ENCODE assay signal across 8 cellular contexts in genomic region chr16:88705746-88706287, GRCh38. TPM values are rescaled to one million over a fixed set of nuclear protein-coding genes. Genes with fewer than 3 reads are reported as not detected.
A peak's percentile ranks its signal among the peaks of the same experiment; 100 is the strongest.
DNase-seq lines count a peak whose midpoint lies in the region; ATAC-seq and TF ChIP-seq lines count a peak whose summit lies in the region.

No MANE protein-coding gene starts in this region.

- no peaks in the 10 kb centered on the region for H3K27me3 Mint-ChIP-seq in activated T-cell treated with anti-CD3 and anti-CD28 coated beads, Interleukin-2, amount 50 U/mL, for 72 hours (ENCODE audit: low read depth)

- no peaks in the 10 kb centered on the region for H3K27me3 ChIP-seq in AG04450 (ENCODE audit: control insufficient read depth, insufficient read depth, low read length)

- ATAC-seq in GM18907 (IDR thresholded peaks at IDR 0.05; ENCODE audit: unreplicated experiment) (peak; percentile 16), HG03354 (IDR thresholded peaks at IDR 0.05; ENCODE audit: poor library complexity, severe bottlenecking, unreplicated experiment) (peak; percentile 23), left ventricle myocardium superior (peak; percentile 19)
- ATAC-seq in activated T-cell treated with anti-CD3 and anti-CD28 coated beads, Interleukin-2, amount 50 U/mL, for 72 hours (replicated peaks in 1 of 2): peak; percentile 17 to 18

- in situ Hi-C loops in KBM-7 (cut with MboI; ENCODE audit: low pct_unique_long_range_greater_than_20kb, low sequenced_read_pairs): no loop called here

- H3K4me3 ChIP-seq in AG04450 (ENCODE audit: low read depth, low read length) (peak overlapping the region; percentile 63), skeletal muscle cell (ENCODE audit: low read depth, low read length) (peak overlapping the region; percentile 99)

- H3K9me3 ChIP-seq in AG04450 (ENCODE audit: control insufficient read depth, insufficient read depth, low read length): no peaks in the 10 kb centered on the region

- H3K4me3 Mint-ChIP-seq in activated T-cell treated with anti-CD3 and anti-CD28 coated beads, Interleukin-2, amount 50 U/mL, for 72 hours: peak overlapping the region; percentile 93

- intact Hi-C loops in left ventricle myocardium superior (cut with micrococcal nuclease): no loop called here

- no peak for TF ChIP-seq CTCF in AG04450 (IDR thresholded peaks at IDR 0.05; ENCODE audit: low read depth, low read length)

- POLR2A ChIA-PET in AG04450 (lab: Yijun Ruan, JAX): interaction anchor here (1.0 kb wide), 1 partner anchor 19 kb away, joined by 4 read pairs; the partner anchor contains the start of gene SNAI3

- CTCF ChIA-PET in AG04450 (lab: Charles Lee): interaction anchor here (0.6 kb wide), 1 partner anchor 17 kb away, joined by 3 read pairs; no protein-coding TSS in a partner anchor

- DNase-seq in AG04450 (ENCODE audit: low read depth, low spot score): no peak
- DNase-seq in activated T-cell treated with anti-CD3 and anti-CD28 coated beads, Interleukin-2, amount 50 U/mL, for 72 hours: peak; percentile 49 to 54
- no peak for DNase-seq in left ventricle myocardium superior
- DNase-seq in skeletal muscle cell (ENCODE audit: low read depth): no peak
- DNase-seq in KBM-7: no peak
- no peak for DNase-seq in NCI-H2029 treated with DMSO at 0.1 percent for 48 hours (lab: John Stamatoyannopoulos, UW)

- H3K27ac Mint-ChIP-seq in activated T-cell treated with anti-CD3 and anti-CD28 coated beads, Interleukin-2, amount 50 U/mL, for 72 hours: peak overlapping the region; percentile 52

- no peak overlapping the region for H3K27ac ChIP-seq in AG04450 (ENCODE audit: low read depth, low read length)

- peaks cover 71% of the 10 kb centered on the region for H3K4me1 Mint-ChIP-seq in activated T-cell treated with anti-CD3 and anti-CD28 coated beads, Interleukin-2, amount 50 U/mL, for 72 hours (ENCODE audit: low read depth)

- H3K36me3 Mint-ChIP-seq in activated T-cell treated with anti-CD3 and anti-CD28 coated beads, Interleukin-2, amount 50 U/mL, for 72 hours (ENCODE audit: insufficient read depth in 2 of 2): no peaks in the 10 kb centered on the region

- H3K9me3 Mint-ChIP-seq in activated T-cell treated with anti-CD3 and anti-CD28 coated beads, Interleukin-2, amount 50 U/mL, for 72 hours: no peaks in the 10 kb centered on the region

RNA-seq across cellular contexts. Expression of gene RNF166, which starts 0.4 kb away (rescaled TPM):
- polyA plus RNA-seq in AG04450 (2011; rRNA removed): 6.8 and 9.0 TPM in 2 replicates
- polyA minus RNA-seq in AG04450 (2011; rRNA and poly(A)+ RNA removed): 9.4 and 13.5 TPM in 2 replicates
- 10 to 100 TPM; 58.6 to 64.5 TPM for total RNA-seq in activated T-cell treated with anti-CD3 and anti-CD28 coated beads, Interleukin-2, amount 50 U/mL, for 72 hours
- 16.2 TPM for total RNA-seq in left ventricle myocardium superior

RNA-seq across cellular contexts. Expression of gene CTU2, which starts 0.5 kb away (rescaled TPM):
- polyA plus RNA-seq in AG04450 (2011; rRNA removed): 6.5 and 8.7 TPM in 2 replicates
- 6.8 and 9.6 TPM in 2 replicates for polyA minus RNA-seq in AG04450 (2011; rRNA and poly(A)+ RNA removed)
- 10 to 100 TPM; 25.9 to 34.9 TPM for total RNA-seq in activated T-cell treated with anti-CD3 and anti-CD28 coated beads, Interleukin-2, amount 50 U/mL, for 72 hours
- total RNA-seq in left ventricle myocardium superior: 22.7 TPM

RNA-seq across cellular contexts. Expression of gene SNAI3, which starts 19.5 kb away (rescaled TPM):
- polyA plus RNA-seq in AG04450 (2011; rRNA removed): 0.04 and 0.06 TPM in 2 replicates
- not detected in 2 replicates for polyA minus RNA-seq in AG04450 (2011; rRNA and poly(A)+ RNA removed)
- total RNA-seq in activated T-cell treated with anti-CD3 and anti-CD28 coated beads, Interleukin-2, amount 50 U/mL, for 72 hours: 10 to 100 TPM in 1 of 2 donors, 1 to 10 TPM in 1; 8.4 to 10.5 TPM
- 3.8 TPM for total RNA-seq in left ventricle myocardium superior

RNA-seq across cellular contexts. Expression of gene MVD, which starts 42.9 kb away (rescaled TPM):
- polyA plus RNA-seq in AG04450 (2011; rRNA removed): 9.1 and 13.5 TPM in 2 replicates
- polyA minus RNA-seq in AG04450 (2011; rRNA and poly(A)+ RNA removed): 8.1 and 8.6 TPM in 2 replicates
- total RNA-seq in activated T-cell treated with anti-CD3 and anti-CD28 coated beads, Interleukin-2, amount 50 U/mL, for 72 hours: 10 to 100 TPM; 64.5 to 80.5 TPM
- 23.9 TPM for total RNA-seq in left ventricle myocardium superior

RNA-seq across cellular contexts. Expression of gene CYBA, which starts 55.0 kb away (rescaled TPM):
- polyA plus RNA-seq in AG04450 (2011; rRNA removed): 53.6 and 99.8 TPM in 2 replicates
- polyA minus RNA-seq in AG04450 (2011; rRNA and poly(A)+ RNA removed): 43.6 and 50.6 TPM in 2 replicates
- total RNA-seq in activated T-cell treated with anti-CD3 and anti-CD28 coated beads, Interleukin-2, amount 50 U/mL, for 72 hours: 100 to 1,000 TPM; 199 to 318 TPM
- total RNA-seq in left ventricle myocardium superior: 48.6 TPM

Comparison
In these comparisons a context has a peak if more than half of its experiments do, and no peak if none do; other contexts are left out.
1. DNase-seq: peak in activated T-cell treated with anti-CD3 and anti-CD28 coated beads, Interleukin-2, amount 50 U/mL, for 72 hours (2 of 2); none in AG04450 (single experiment), left ventricle myocardium superior (single experiment), skeletal muscle cell (single experiment), KBM-7 (single experiment) and NCI-H2029 treated with DMSO at 0.1 percent for 48 hours (single experiment).
2. Peak in every context shown above with its lines, with median percentiles within 50 percentile points of each other: ATAC-seq.